22 cellular contexts compared by ENCODE assay signal in the genomic region with DNA sequence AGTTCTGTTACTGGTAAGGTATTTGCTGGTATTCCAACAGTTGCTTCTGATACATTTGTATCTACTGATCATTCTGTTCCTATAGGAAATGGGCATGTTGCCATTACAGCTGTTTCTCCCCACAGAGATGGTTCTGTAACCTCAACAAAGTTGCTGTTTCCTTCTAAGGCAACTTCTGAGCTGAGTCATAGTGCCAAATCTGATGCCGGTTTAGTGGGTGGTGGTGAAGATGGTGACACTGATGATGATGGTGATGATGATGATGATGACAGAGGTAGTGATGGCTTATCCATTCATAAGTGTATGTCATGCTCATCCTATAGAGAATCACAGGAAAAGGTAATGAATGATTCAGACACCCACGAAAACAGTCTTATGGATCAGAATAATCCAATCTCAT.
DNase-seq lines count a peak whose midpoint lies in the region; ATAC-seq and TF ChIP-seq lines count a peak whose summit lies in the region.
"Had no signal": no experiment of that assay in that cellular context is flagged by ENCODE, and none has a peak within 500 bp of the region (broad histone marks: within the 10 kb centered on the region; RNA-seq: fewer than 3 reads in every experiment).

No MANE protein-coding gene starts in this region.

- H3K27ac Mint-ChIP-seq in stimulated activated memory B cell treated with anti-CD40 and anti-IgM and Interleukin-4, amounts not matched to agents 10 μg/mL and 1 μg/mL and 100 μg/mL, for 72 hours = no peak overlapping the region
- no peak overlapping the region for H3K27ac Mint-ChIP-seq in endothelial cell (ENCODE audit: unreplicated experiment)

- no peak overlapping the region for H3K27ac ChIP-seq in spleen
- H3K27ac ChIP-seq: SJSA1, upper lobe of left lung had no signal

- H3K27me3 ChIP-seq in spleen (replicated peaks in 1 of 7) = no peaks in the 10 kb centered on the region
- H3K27me3 ChIP-seq: SJSA1, upper lobe of left lung had no signal

- no peak for TF ChIP-seq POLR2A in spleen (IDR thresholded peaks at IDR 0.05)

- H3K4me1 ChIP-seq in spleen = no peaks in the 10 kb centered on the region
- H3K4me1 ChIP-seq: SJSA1, upper lobe of left lung had no signal

- H3K4me3 ChIP-seq in Jurkat, Clone E6-1 (ENCODE audit: low read length) = no peak overlapping the region
- no peak overlapping the region for H3K4me3 ChIP-seq in spleen
- H3K4me3 ChIP-seq: K562, SJSA1, upper lobe of left lung had no signal

- H3K4me1 Mint-ChIP-seq in stimulated activated memory B cell treated with anti-CD40 and anti-IgM and Interleukin-4, amounts not matched to agents 10 μg/mL and 1 μg/mL and 100 μg/mL, for 72 hours = no peaks in the 10 kb centered on the region
- peaks cover 10% of the 10 kb centered on the region for H3K4me1 Mint-ChIP-seq in endothelial cell (ENCODE audit: unreplicated experiment)

- peak; percentile 63 for ATAC-seq in GM21423 (IDR thresholded peaks at IDR 0.05; ENCODE audit: unreplicated experiment)
- ATAC-seq in stimulated activated memory B cell treated with anti-CD40 and anti-IgM and Interleukin-4, amounts not matched to agents 10 μg/mL and 1 μg/mL and 100 μg/mL, for 72 hours = peak; percentile 11
- ATAC-seq: K562 had no signal

- H3K36me3 Mint-ChIP-seq in stimulated activated memory B cell treated with anti-CD40 and anti-IgM and Interleukin-4, amounts not matched to agents 10 μg/mL and 1 μg/mL and 100 μg/mL, for 72 hours = no peaks in the 10 kb centered on the region
- no peaks in the 10 kb centered on the region for H3K36me3 Mint-ChIP-seq in endothelial cell (ENCODE audit: low read depth, unreplicated experiment)

- intact Hi-C loops in spleen (cut with DNase I; ENCODE audit: low total_unique reads) = no loop called here

- H3K9me3 ChIP-seq in spleen = no peaks in the 10 kb centered on the region
- H3K9me3 ChIP-seq: SJSA1, upper lobe of left lung had no signal

- H3K36me3 ChIP-seq in spleen = no peaks in the 10 kb centered on the region
- H3K36me3 ChIP-seq: SJSA1, upper lobe of left lung had no signal

- peak; percentile 5 for DNase-seq in stimulated activated CD4-positive, alpha-beta T cell treated with anti-CD3 and anti-CD28 coated beads, Interleukin-15, amount 100 ng/mL, for 24 hours
- DNase-seq in stimulated activated CD4-positive, alpha-beta T cell treated with anti-CD3 and anti-CD28 coated beads, Interleukin-2, amount 100 ng/mL, for 48 hours = no peak
- DNase-seq in Jurkat, Clone E6-1 (ENCODE audit: low read depth, low spot score) = peak; percentile 9
- DNase-seq in spleen = no peak
- no peak for DNase-seq in endothelial cell (ENCODE audit: low spot score)
- no peak for DNase-seq in DMS79 (lab: John Stamatoyannopoulos, UW)
- DNase-seq: activated CD4-positive, alpha-beta T cell treated with anti-CD3 and anti-CD28 coated beads, Interleukin-2, amount 50 U/mL, for 48 hours; activated gamma-delta T cell; AML-193; dermis blood vessel endothelial cell; DMS 273 treated with DMSO at 0.1 percent for 48 hours; hippocampal formation; NCI-H1417; NCI-H345; nucleus accumbens; stimulated activated naive CD4-positive, alpha-beta T cell treated with Interleukin-2 at 50 U/mL for 16 hours; T1000; upper lobe of left lung had no signal

- no peaks in the 10 kb centered on the region for H3K27me3 Mint-ChIP-seq in stimulated activated memory B cell treated with anti-CD40 and anti-IgM and Interleukin-4, amounts not matched to agents 10 μg/mL and 1 μg/mL and 100 μg/mL, for 72 hours
- no peaks in the 10 kb centered on the region for H3K27me3 Mint-ChIP-seq in endothelial cell (ENCODE audit: unreplicated experiment)

- TF ChIP-seq CTCF in spleen (IDR thresholded peaks at IDR 0.05 in 8 of 11, conservative IDR thresholded peaks at IDR 0.05 in 3 of 11) = no peak
- TF ChIP-seq CTCF in endothelial cell (IDR thresholded peaks at IDR 0.05; ENCODE audit: unreplicated experiment) = no peak

- H3K4me3 Mint-ChIP-seq in stimulated activated memory B cell treated with anti-CD40 and anti-IgM and Interleukin-4, amounts not matched to agents 10 μg/mL and 1 μg/mL and 100 μg/mL, for 72 hours = no peak overlapping the region
- H3K4me3 Mint-ChIP-seq in endothelial cell (ENCODE audit: unreplicated experiment) = no peak overlapping the region

- no peaks in the 10 kb centered on the region for H3K9me3 Mint-ChIP-seq in stimulated activated memory B cell treated with anti-CD40 and anti-IgM and Interleukin-4, amounts not matched to agents 10 μg/mL and 1 μg/mL and 100 μg/mL, for 72 hours
- no peaks in the 10 kb centered on the region for H3K9me3 Mint-ChIP-seq in endothelial cell (ENCODE audit: unreplicated experiment)

- 41 to 54% (median 46%) methylated on average over 2 of the region's 2 CpGs for WGBS in spleen, 5 donors

Comparison
In these comparisons a context has a peak if more than half of its experiments do, and no peak if none do; other contexts are left out.
1. DNase-seq: peak in stimulated activated CD4-positive, alpha-beta T cell treated with anti-CD3 and anti-CD28 coated beads, Interleukin-15, amount 100 ng/mL, for 24 hours (single experiment) and Jurkat, Clone E6-1 (single experiment); none in stimulated activated CD4-positive, alpha-beta T cell treated with anti-CD3 and anti-CD28 coated beads, Interleukin-2, amount 100 ng/mL, for 48 hours (0 of 2), spleen (single experiment), endothelial cell (single experiment) and DMS79 (single experiment).